1 cellular context compared by ENCODE assay signal in the genomic region with DNA sequence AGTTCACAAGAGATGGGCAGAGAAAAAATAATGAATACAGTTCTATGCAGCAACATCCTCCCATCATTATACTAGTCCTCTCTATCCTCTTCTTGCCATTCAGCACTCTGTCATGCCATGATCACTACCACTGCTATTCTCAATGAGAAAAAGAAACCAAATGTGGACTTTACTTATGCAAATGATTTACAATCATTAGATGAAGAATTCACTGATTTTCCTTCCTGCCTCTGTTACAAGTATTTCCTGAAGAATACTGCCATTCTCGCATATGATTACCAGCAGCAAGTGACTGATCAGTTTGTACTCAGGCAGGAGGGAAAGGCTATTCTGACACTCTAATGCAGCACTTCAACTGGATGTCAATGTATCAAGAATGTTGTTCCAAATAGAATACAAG.
TF ChIP-seq lines count a peak whose summit lies in the region.

No MANE protein-coding gene starts in this region.

TF ChIP-seq in IMR-90, 13 proteins besides CTCF, POLR2A, EP300 and RAD21:
- TF ChIP-seq, protein P1, sequence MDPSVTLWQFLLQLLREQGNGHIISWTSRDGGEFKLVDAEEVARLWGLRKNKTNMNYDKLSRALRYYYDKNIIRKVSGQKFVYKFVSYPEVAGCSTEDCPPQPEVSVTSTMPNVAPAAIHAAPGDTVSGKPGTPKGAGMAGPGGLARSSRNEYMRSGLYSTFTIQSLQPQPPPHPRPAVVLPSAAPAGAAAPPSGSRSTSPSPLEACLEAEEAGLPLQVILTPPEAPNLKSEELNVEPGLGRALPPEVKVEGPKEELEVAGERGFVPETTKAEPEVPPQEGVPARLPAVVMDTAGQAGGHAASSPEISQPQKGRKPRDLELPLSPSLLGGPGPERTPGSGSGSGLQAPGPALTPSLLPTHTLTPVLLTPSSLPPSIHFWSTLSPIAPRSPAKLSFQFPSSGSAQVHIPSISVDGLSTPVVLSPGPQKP (IDR thresholded peaks at IDR 0.05; ENCODE audit: borderline replicate concordance, low read depth, low read length) = no peak
- TF ChIP-seq CEBPB (IDR thresholded peaks at IDR 0.05; ENCODE audit: low read depth, low read length) (no peak), MXI1 (IDR thresholded peaks at IDR 0.05; ENCODE audit: borderline replicate concordance, low read depth, low read length) (no peak), CHD1 (IDR thresholded peaks at IDR 0.05; ENCODE audit: low read depth, low read length) (no peak), RCOR1 (IDR thresholded peaks at IDR 0.05; ENCODE audit: insufficient replicate concordance, low read length) (no peak)
TF ChIP-seq in IMR-90: peak in this region for 0.
